In genomic region chr10:129085821-129086220, GRCh38 we compare ENCODE assay signal across 20 cellular contexts.
"Had no signal": no experiment of that assay in that cellular context is flagged by ENCODE, and none has a peak within 500 bp of the region (broad histone marks: within the 10 kb centered on the region; RNA-seq: fewer than 3 reads in every experiment).

No MANE protein-coding gene starts in this region.

- H3K4me1 ChIP-seq: esophagus muscularis mucosa, heart left ventricle, transverse colon had no signal

- H3K4me2 ChIP-seq: smooth muscle cell had no signal

- H3K27ac ChIP-seq: epithelial cell of prostate, esophagus muscularis mucosa, heart left ventricle, ovary, thoracic aorta, transverse colon had no signal

- DNase-seq: effector memory CD4-positive, alpha-beta T cell; heart left ventricle; hippocampal formation; mammary epithelial cell; natural killer cell; nucleus accumbens; ovary; right cardiac atrium; stimulated activated CD4-positive, alpha-beta T cell treated with anti-CD3 and anti-CD28 coated beads, Interleukin-1b, Interleukin-23, amount 100 ng/mL, for 48 hours; stimulated activated CD4-positive, alpha-beta T cell treated with anti-CD3 and anti-CD28 coated beads, Interleukin-4, amount 100 ng/mL, for 24 hours; stimulated activated naive B cell treated with anti-CD40 and anti-IgM and Interleukin-4, amounts not matched to agents 10 μg/mL and 1 μg/mL and 100 μg/mL, for 72 hours; stimulated activated naive CD8-positive, alpha-beta T cell treated with anti-CD3 and anti-CD28 coated beads, Interleukin-15, amount 100 ng/mL, for 72 hours; substantia nigra; transverse colon had no signal

- FAIRE-seq: endometrium had no signal

- H3K4me3 ChIP-seq: esophagus muscularis mucosa, heart left ventricle, ovary, smooth muscle cell, thoracic aorta, transverse colon had no signal

- H3K27me3 ChIP-seq: esophagus muscularis mucosa, heart left ventricle, ovary, transverse colon had no signal

- H3K9me3 ChIP-seq: ovary, thoracic aorta had no signal

- H3K36me3 ChIP-seq: esophagus muscularis mucosa, heart left ventricle, ovary, thoracic aorta, transverse colon had no signal

- ATAC-seq: heart left ventricle; left lobe of liver; natural killer cell; right cardiac atrium; stimulated activated naive B cell treated with anti-CD40 and anti-IgM and Interleukin-4, amounts not matched to agents 10 μg/mL and 1 μg/mL and 100 μg/mL, for 72 hours; stimulated activated naive CD8-positive, alpha-beta T cell treated with anti-CD3 and anti-CD28 coated beads, Interleukin-15, amount 100 ng/mL, for 72 hours had no signal
